In the genomic region with DNA sequence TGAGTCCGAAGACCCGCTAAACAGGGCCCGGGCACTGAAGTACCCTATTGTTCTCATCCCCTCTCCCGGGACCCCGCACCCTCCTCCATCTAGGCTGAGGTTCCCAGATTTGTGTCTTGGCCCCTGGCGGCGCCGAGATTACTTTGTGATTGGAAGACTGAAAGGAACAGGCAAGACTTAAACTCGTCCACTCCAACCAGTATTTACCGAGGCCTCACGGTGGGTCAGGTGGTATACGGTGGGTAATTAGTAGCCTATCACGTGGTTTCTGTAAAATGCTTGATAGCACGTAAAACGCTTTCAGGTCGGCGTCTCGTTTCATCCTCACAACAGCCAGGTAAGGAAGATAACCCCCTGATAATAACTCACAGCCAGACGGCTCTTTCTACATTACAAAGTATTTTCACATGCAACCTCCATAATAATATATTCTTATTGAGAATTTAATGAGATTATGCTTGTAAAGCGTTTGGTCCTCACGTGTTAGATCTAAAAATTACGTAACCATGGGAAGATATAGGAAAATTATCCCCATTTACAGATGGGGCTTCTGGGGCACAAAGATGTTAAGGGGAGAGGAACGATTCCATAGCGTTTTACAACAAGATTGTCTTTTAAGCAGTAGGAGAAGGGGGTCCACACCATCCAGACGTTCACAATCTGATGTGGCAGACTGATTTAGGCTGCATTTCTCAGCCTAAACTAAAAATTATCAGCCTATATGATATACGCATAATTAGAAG, we compare ENCODE assay signal across 1 cellular context.
TF ChIP-seq lines count a peak whose summit lies in the region.

No MANE protein-coding gene starts in this region.

TF ChIP-seq in HEK293, 187 proteins besides CTCF, POLR2A, EP300 and RAD21 (continued from another document and continues in another):
- TF ChIP-seq ZNF239 (tag by site-specific recombination; IDR thresholded peaks at IDR 0.05) (no peak), ZBTB17 (tag by site-specific recombination; IDR thresholded peaks at IDR 0.05) (no peak), ZNF513 (tag by site-specific recombination; IDR thresholded peaks at IDR 0.05) (no peak), YY1 (tag by site-specific recombination; IDR thresholded peaks at IDR 0.05) (no peak), ZNF530 (tag by site-specific recombination; IDR thresholded peaks at IDR 0.05; ENCODE audit: low read depth) (no peak), SP2 (tag by site-specific recombination; IDR thresholded peaks at IDR 0.05) (peak; percentile 52), ZNF621 (tag by site-specific recombination; IDR thresholded peaks at IDR 0.05) (no peak), ZNF776 (tag by site-specific recombination; IDR thresholded peaks at IDR 0.05; ENCODE audit: borderline replicate concordance) (no peak), SP7 (tag by site-specific recombination; IDR thresholded peaks at IDR 0.05) (no peak), ZNF202 (tag by site-specific recombination; IDR thresholded peaks at IDR 0.05; ENCODE audit: borderline replicate concordance) (no peak), ZNF211 (tag by site-specific recombination; IDR thresholded peaks at IDR 0.05; ENCODE audit: low read depth) (no peak), GFI1B (tag by site-specific recombination; IDR thresholded peaks at IDR 0.05) (peak; percentile 75; the same call in 1 of the 2 replicates), PRDM2 (tag by site-specific recombination; IDR thresholded peaks at IDR 0.05; ENCODE audit: borderline replicate concordance) (no peak), ZSCAN16 (tag by site-specific recombination; IDR thresholded peaks at IDR 0.05) (no peak), ZSCAN30 (tag by site-specific recombination; IDR thresholded peaks at IDR 0.05) (no peak), ZNF785 (tag by site-specific recombination; IDR thresholded peaks at IDR 0.05) (no peak), ZNF146 (tag by site-specific recombination; IDR thresholded peaks at IDR 0.05) (no peak), FEZF1 (tag by site-specific recombination; IDR thresholded peaks at IDR 0.05) (no peak), GLIS2 (tag by site-specific recombination; IDR thresholded peaks at IDR 0.05) (0 out of 2 replicates have a peak, but pooled peaks have one; percentile 52), ZNF223 (tag by site-specific recombination; IDR thresholded peaks at IDR 0.05) (no peak), ZNF416 (tag by site-specific recombination; IDR thresholded peaks at IDR 0.05) (no peak), ZNF76 (tag by site-specific recombination; IDR thresholded peaks at IDR 0.05; ENCODE audit: borderline replicate concordance, low read depth) (no peak), KLF1 (tag by site-specific recombination; IDR thresholded peaks at IDR 0.05) (no peak), ZNF548 (tag by site-specific recombination; IDR thresholded peaks at IDR 0.05) (no peak), ZBTB48 (tag by site-specific recombination; IDR thresholded peaks at IDR 0.05) (peak; percentile 78; the same call in 1 of the 2 replicates), ZNF426 (tag by site-specific recombination; IDR thresholded peaks at IDR 0.05) (no peak), ZNF112 (tag by site-specific recombination; IDR thresholded peaks at IDR 0.05) (no peak), ZBTB7A (tag by site-specific recombination; IDR thresholded peaks at IDR 0.05; ENCODE audit: low read depth) (0 out of 2 replicates have a peak, but pooled peaks have one; percentile 29), TRIM28 (IDR thresholded peaks at IDR 0.05; ENCODE audit: borderline replicate concordance, low read length) (no peak), ZBTB20 (tag by site-specific recombination; IDR thresholded peaks at IDR 0.05) (peak; percentile 99), TCF7L2 (IDR thresholded peaks at IDR 0.05; ENCODE audit: borderline replicate concordance, low read depth, low read length) (peak; percentile 92), BCL11A (tag by site-specific recombination; IDR thresholded peaks at IDR 0.05; ENCODE audit: low read depth) (no peak), BCL11B (tag by site-specific recombination; IDR thresholded peaks at IDR 0.05; ENCODE audit: low read depth) (no peak; the same call in 1 of the 2 replicates), ZNF48 (tag by site-specific recombination; IDR thresholded peaks at IDR 0.05) (no peak), HOXC10 (CRISPR knock-in tag; IDR thresholded peaks at IDR 0.05) (no peak), TSHZ1 (tag by site-specific recombination; IDR thresholded peaks at IDR 0.05; ENCODE audit: borderline replicate concordance) (no peak), KLF10 (tag by site-specific recombination; IDR thresholded peaks at IDR 0.05) (no peak), EGR2 (tag by site-specific recombination; IDR thresholded peaks at IDR 0.05; ENCODE audit: low read depth) (no peak), ZNF830 (tag by site-specific recombination; IDR thresholded peaks at IDR 0.05; ENCODE audit: low read depth) (no peak), ZFP41 (tag by site-specific recombination; IDR thresholded peaks at IDR 0.05; ENCODE audit: borderline replicate concordance) (no peak), ZFP37 (tag by site-specific recombination; IDR thresholded peaks at IDR 0.05) (no peak), ZNF792 (tag by site-specific recombination; IDR thresholded peaks at IDR 0.05) (no peak), ZNF654 (tag by site-specific recombination; IDR thresholded peaks at IDR 0.05; ENCODE audit: low read depth) (no peak), ZNF140 (tag by site-specific recombination; IDR thresholded peaks at IDR 0.05) (no peak), ZIC2 (tag by site-specific recombination; IDR thresholded peaks at IDR 0.05) (no peak), ZNF335 (tag by site-specific recombination; conservative IDR thresholded peaks at IDR 0.05) (peak; percentile 65), SP3 (tag by site-specific recombination; IDR thresholded peaks at IDR 0.05) (no peak)
- TF ChIP-seq, protein P1, sequence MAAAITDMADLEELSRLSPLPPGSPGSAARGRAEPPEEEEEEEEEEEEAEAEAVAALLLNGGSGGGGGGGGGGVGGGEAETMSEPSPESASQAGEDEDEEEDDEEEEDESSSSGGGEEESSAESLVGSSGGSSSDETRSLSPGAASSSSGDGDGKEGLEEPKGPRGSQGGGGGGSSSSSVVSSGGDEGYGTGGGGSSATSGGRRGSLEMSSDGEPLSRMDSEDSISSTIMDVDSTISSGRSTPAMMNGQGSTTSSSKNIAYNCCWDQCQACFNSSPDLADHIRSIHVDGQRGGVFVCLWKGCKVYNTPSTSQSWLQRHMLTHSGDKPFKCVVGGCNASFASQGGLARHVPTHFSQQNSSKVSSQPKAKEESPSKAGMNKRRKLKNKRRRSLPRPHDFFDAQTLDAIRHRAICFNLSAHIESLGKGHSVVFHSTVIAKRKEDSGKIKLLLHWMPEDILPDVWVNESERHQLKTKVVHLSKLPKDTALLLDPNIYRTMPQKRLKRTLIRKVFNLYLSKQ (tag by site-specific recombination; IDR thresholded peaks at IDR 0.05; ENCODE audit: borderline replicate concordance), result no peak
- TF ChIP-seq, protein P2, sequence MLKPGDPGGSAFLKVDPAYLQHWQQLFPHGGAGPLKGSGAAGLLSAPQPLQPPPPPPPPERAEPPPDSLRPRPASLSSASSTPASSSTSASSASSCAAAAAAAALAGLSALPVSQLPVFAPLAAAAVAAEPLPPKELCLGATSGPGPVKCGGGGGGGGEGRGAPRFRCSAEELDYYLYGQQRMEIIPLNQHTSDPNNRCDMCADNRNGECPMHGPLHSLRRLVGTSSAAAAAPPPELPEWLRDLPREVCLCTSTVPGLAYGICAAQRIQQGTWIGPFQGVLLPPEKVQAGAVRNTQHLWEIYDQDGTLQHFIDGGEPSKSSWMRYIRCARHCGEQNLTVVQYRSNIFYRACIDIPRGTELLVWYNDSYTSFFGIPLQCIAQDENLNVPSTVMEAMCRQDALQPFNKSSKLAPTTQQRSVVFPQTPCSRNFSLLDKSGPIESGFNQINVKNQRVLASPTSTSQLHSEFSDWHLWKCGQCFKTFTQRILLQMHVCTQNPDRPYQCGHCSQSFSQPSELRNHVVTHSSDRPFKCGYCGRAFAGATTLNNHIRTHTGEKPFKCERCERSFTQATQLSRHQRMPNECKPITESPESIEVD (tag by site-specific recombination; IDR thresholded peaks at IDR 0.05), result 0 out of 2 replicates have a peak, but pooled peaks have one; percentile 42
- TF ChIP-seq, protein P3, sequence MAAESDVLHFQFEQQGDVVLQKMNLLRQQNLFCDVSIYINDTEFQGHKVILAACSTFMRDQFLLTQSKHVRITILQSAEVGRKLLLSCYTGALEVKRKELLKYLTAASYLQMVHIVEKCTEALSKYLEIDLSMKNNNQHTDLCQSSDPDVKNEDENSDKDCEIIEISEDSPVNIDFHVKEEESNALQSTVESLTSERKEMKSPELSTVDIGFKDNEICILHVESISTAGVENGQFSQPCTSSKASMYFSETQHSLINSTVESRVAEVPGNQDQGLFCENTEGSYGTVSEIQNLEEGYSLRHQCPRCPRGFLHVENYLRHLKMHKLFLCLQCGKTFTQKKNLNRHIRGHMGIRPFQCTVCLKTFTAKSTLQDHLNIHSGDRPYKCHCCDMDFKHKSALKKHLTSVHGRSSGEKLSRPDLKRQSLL (tag by site-specific recombination; IDR thresholded peaks at IDR 0.05), result no peak
